24 cellular contexts compared by ENCODE assay signal in the genomic region with DNA sequence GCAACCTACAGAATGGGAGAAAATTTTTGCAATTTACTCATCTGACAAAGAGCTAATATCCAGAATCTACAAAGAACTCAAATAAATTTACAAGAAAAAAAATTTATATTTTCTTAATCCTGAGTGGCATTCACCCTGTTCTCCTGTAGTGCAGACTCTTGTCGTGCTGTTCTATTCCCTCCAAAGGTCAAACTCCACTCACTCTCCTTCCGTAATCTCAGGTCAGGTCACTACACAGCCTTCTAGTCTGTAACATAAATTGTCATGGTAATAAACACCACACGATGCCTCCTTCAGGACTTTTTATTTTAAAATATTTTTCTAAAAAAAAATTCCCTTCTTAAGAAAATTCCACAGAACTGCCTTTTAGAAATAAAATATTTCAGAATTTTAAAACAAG.
DNase-seq lines count a peak whose midpoint lies in the region; ATAC-seq, FAIRE-seq and TF ChIP-seq lines count a peak whose summit lies in the region.
"Had no signal": no experiment of that assay in that cellular context is flagged by ENCODE, and none has a peak within 500 bp of the region (broad histone marks: within the 10 kb centered on the region; RNA-seq: fewer than 3 reads in every experiment).

No MANE protein-coding gene starts in this region.

- no peaks in the 10 kb centered on the region for H3K27me3 ChIP-seq in HepG2 (ENCODE audit: control insufficient read depth in 1 of 2, insufficient read depth in 2 of 2, low read length in 2 of 2)
- H3K27me3 ChIP-seq in right lobe of liver: no peaks in the 10 kb centered on the region
- no peaks in the 10 kb centered on the region for H3K27me3 ChIP-seq in small intestine (ENCODE audit: control insufficient read depth in 2 of 2, insufficient read depth in 2 of 2, low read length in 2 of 2)
- H3K27me3 ChIP-seq: BE2C; BLaER1 treated with 17β-estradiol and CSF1 and Interleukin-3, amounts not matched to agents 10 nM and 100 nM had no signal

- H3K36me3 ChIP-seq in HepG2 (replicated peaks in 1 of 2; ENCODE audit: control insufficient read depth in 1 of 2, insufficient read depth in 2 of 2, low read length in 2 of 2) (no peaks in the 10 kb centered on the region), right lobe of liver (no peaks in the 10 kb centered on the region), small intestine (ENCODE audit: control insufficient read depth in 2 of 2, insufficient read depth in 2 of 2, low read length in 2 of 2) (no peaks in the 10 kb centered on the region)
- H3K36me3 ChIP-seq: BE2C; BLaER1 treated with 17β-estradiol and CSF1 and Interleukin-3, amounts not matched to agents 10 nM and 100 nM had no signal

- no TSS peak for BruUV-seq in HepG2 (replicated peaks; lab: Mats Ljungman, UMichigan)

- no peaks in the 10 kb centered on the region for H3K79me2 ChIP-seq in HepG2 (ENCODE audit: insufficient read depth, low read length)

- TF ChIP-seq POLR2A in HepG2 (IDR thresholded peaks at IDR 0.05; ENCODE audit: insufficient read depth in 1 of 2, low read depth in 2 of 2, low read length in 2 of 2): no peak
- TF ChIP-seq POLR2A in right lobe of liver (IDR thresholded peaks at IDR 0.05): no peak

- CTCF ChIA-PET in HepG2 (lab: Yijun Ruan, JAX; ENCODE audit: low intra/inter-chr PET ratio, low total read pairs): no interaction called here

- H3K4me3 ChIP-seq in HepG2 (replicated peaks in 1 of 3; ENCODE audit: insufficient read depth in 1 of 3, low read depth in 2 of 3, low read length in 3 of 3): peak overlapping the region in 1 of 3 experiments; percentile 5; a peak in 1 of 6 replicates
- H3K4me3 ChIP-seq in right lobe of liver: no peak overlapping the region
- H3K4me3 ChIP-seq in small intestine (ENCODE audit: low read depth in 1 of 2, low read length in 2 of 2): no peak overlapping the region
- H3K4me3 ChIP-seq: BLaER1 treated with 17β-estradiol and CSF1 and Interleukin-3, amounts not matched to agents 10 nM and 100 nM; GM23338 had no signal

- no peaks in the 10 kb centered on the region for H3K36me3 Mint-ChIP-seq in effector memory CD8-positive, alpha-beta T cell (ENCODE audit: insufficient read depth)
- H3K36me3 Mint-ChIP-seq: CD14-positive monocyte; CD4-positive, alpha-beta memory T cell had no signal

- no peaks in the 10 kb centered on the region for H3K27me3 Mint-ChIP-seq in effector memory CD8-positive, alpha-beta T cell
- H3K27me3 Mint-ChIP-seq: CD4-positive, alpha-beta memory T cell had no signal

- H3K4me3 Mint-ChIP-seq in effector memory CD8-positive, alpha-beta T cell: no peak overlapping the region
- H3K4me3 Mint-ChIP-seq: CD14-positive monocyte; CD4-positive, alpha-beta memory T cell; GM23338; H9 had no signal

- H3K9me3 ChIP-seq in HepG2 (ENCODE audit: low read length) (no peaks in the 10 kb centered on the region), right lobe of liver (no peaks in the 10 kb centered on the region), small intestine (ENCODE audit: control insufficient read depth, low read depth) (no peaks in the 10 kb centered on the region)
- H3K9me3 ChIP-seq: BE2C; BLaER1 treated with 17β-estradiol and CSF1 and Interleukin-3, amounts not matched to agents 10 nM and 100 nM had no signal

- no peaks in the 10 kb centered on the region for H3K4me1 Mint-ChIP-seq in effector memory CD8-positive, alpha-beta T cell (ENCODE audit: low read depth in 2 of 2)
- H3K4me1 Mint-ChIP-seq: CD14-positive monocyte; CD4-positive, alpha-beta memory T cell; GM23338; H9 had no signal

- FAIRE-seq in HepG2 (lab: Jason Lieb, UNC) (no peak), small intestine (lab: Jason Lieb, UNC) (no peak)
- FAIRE-seq: A204.1, GM12891, GM18507 had no signal

- no peak overlapping the region for H3K27ac Mint-ChIP-seq in effector memory CD8-positive, alpha-beta T cell
- H3K27ac Mint-ChIP-seq: CD14-positive monocyte; CD4-positive, alpha-beta memory T cell; GM23338; H9 had no signal

- WGBS in HepG2 (ENCODE audit: low lambda C conversion rate): 3% methylated on average over 3 of the region's 3 CpGs
- WGBS in right lobe of liver (ENCODE audit: insufficient coverage, low coverage, low lambda C conversion rate, missing lambda C conversion rate): 18% methylated on average over 3 of the region's 3 CpGs
- WGBS in small intestine, 3 donors: 15 to 53% (median 26%) methylated on average over 3 of the region's 3 CpGs

- POLR2A ChIA-PET in HepG2 (lab: Yijun Ruan, JAX): no interaction called here

- no peak overlapping the region for H3K4me2 ChIP-seq in HepG2 (ENCODE audit: low read depth, low read length)
- H3K4me2 ChIP-seq: GM23338 had no signal

- H3K9me3 Mint-ChIP-seq in effector memory CD8-positive, alpha-beta T cell: no peaks in the 10 kb centered on the region
- H3K9me3 Mint-ChIP-seq: GM23338, H9 had no signal

- peak; percentile 70 for ATAC-seq in HepG2
- no peak for ATAC-seq in right lobe of liver
- no peak for ATAC-seq in effector memory CD8-positive, alpha-beta T cell (replicated peaks)
- ATAC-seq: GM23338, HCT116 had no signal

- TF ChIP-seq RAD21 in HepG2 (CRISPR knock-in tag; IDR thresholded peaks at IDR 0.05): no peak

- TF ChIP-seq CTCF in HepG2 (CRISPR knock-in tag; IDR thresholded peaks at IDR 0.05): no peak
- no peak for TF ChIP-seq CTCF in right lobe of liver (IDR thresholded peaks at IDR 0.05)

- TF ChIP-seq EP300 in HepG2 (IDR thresholded peaks at IDR 0.05; ENCODE audit: low read depth in 2 of 2, low read length in 2 of 2): no peak
- no peak for TF ChIP-seq EP300 in HepG2 (CRISPR knock-in tag; IDR thresholded peaks at IDR 0.05; ENCODE audit: borderline replicate concordance)

- H3K4me1 ChIP-seq in HepG2 (ENCODE audit: insufficient read depth, low read length): peaks cover 21% of the 10 kb centered on the region
- H3K4me1 ChIP-seq in right lobe of liver: no peaks in the 10 kb centered on the region
- no peaks in the 10 kb centered on the region for H3K4me1 ChIP-seq in small intestine (ENCODE audit: control insufficient read depth in 2 of 2, insufficient read depth in 1 of 2, low read depth in 1 of 2, low read length in 1 of 2)
- H3K4me1 ChIP-seq: BE2C had no signal

- H2AFZ ChIP-seq in HepG2 (ENCODE audit: low read length): no peak overlapping the region

- DNase-seq in HepG2 (ENCODE audit: low spot score) (peak; percentile 18), right lobe of liver (no peak), left kidney (ENCODE audit: low read depth, low spot score) (peak; percentile 6), small intestine (peak; percentile 81), OCI-M1 (lab: John Stamatoyannopoulos, UW) (no peak), NCI-H2196 treated with DMSO at 0.1 percent for 48 hours (lab: John Stamatoyannopoulos, UW; ENCODE audit: unreplicated experiment) (no peak)
- DNase-seq in effector memory CD8-positive, alpha-beta T cell: no peak
- DNase-seq: AML-193; BE2C; Calu3; CD4-positive, alpha-beta memory T cell; COR-L47; DMS53; DMS79 treated with DMSO at 0.1 percent for 48 hours; GF-D8; H9 had no signal

- H3K9ac ChIP-seq in HepG2 (ENCODE audit: insufficient read depth, low read depth, low read length): no peak overlapping the region

- intact Hi-C loops in HepG2 (cut with micrococcal nuclease; ENCODE audit: unreplicated experiment) (no loop called here), right lobe of liver (cut with DNase I) (no loop called here)

- no peaks in the 10 kb centered on the region for H4K20me1 ChIP-seq in HepG2 (ENCODE audit: insufficient read depth, low read length)
- H4K20me1 ChIP-seq: BLaER1 treated with 17β-estradiol and CSF1 and Interleukin-3, amounts not matched to agents 10 nM and 100 nM had no signal

- in situ Hi-C loops in HepG2 (cut with HindIII; ENCODE audit: extremely low pct_ligation_motif_present, low pct_unique_long_range_greater_than_20kb): no loop called here

- no peak overlapping the region for H3K27ac ChIP-seq in HepG2 (ENCODE audit: extremely low read length, insufficient read depth, low read length)
- H3K27ac ChIP-seq in right lobe of liver: no peak overlapping the region
- H3K27ac ChIP-seq in small intestine (ENCODE audit: low read depth in 1 of 2, low read length in 1 of 2): no peak overlapping the region
- H3K27ac ChIP-seq: 22Rv1 had no signal

TF ChIP-seq in HepG2, 621 proteins besides CTCF, POLR2A, EP300 and RAD21 (continues in another document):
- TF ChIP-seq MYC (CRISPR knock-in tag; IDR thresholded peaks at IDR 0.05; ENCODE audit: borderline replicate concordance): no peak
- TF ChIP-seq HNF4G (IDR thresholded peaks at IDR 0.05; ENCODE audit: borderline replicate concordance, low read depth, low read length): peak; percentile 61; the same call in 1 of the 2 replicates
- no peak for TF ChIP-seq HNF4G (CRISPR knock-in tag; IDR thresholded peaks at IDR 0.05; ENCODE audit: borderline replicate concordance, low read depth)
- TF ChIP-seq NR2F6 (IDR thresholded peaks at IDR 0.05): peak; percentile 52
- TF ChIP-seq NR2F6 (CRISPR knock-in tag; IDR thresholded peaks at IDR 0.05): no peak
- TF ChIP-seq SMARCC2 (IDR thresholded peaks at IDR 0.05): no peak
- TF ChIP-seq ZNF451 (CRISPR knock-in tag; IDR thresholded peaks at IDR 0.05): no peak
- TF ChIP-seq SOX5 (CRISPR knock-in tag; IDR thresholded peaks at IDR 0.05; ENCODE audit: borderline replicate concordance): no peak
- peak; percentile 53 for TF ChIP-seq HNF4A (CRISPR knock-in tag; IDR thresholded peaks at IDR 0.05)
- TF ChIP-seq NR2F1 (CRISPR knock-in tag; IDR thresholded peaks at IDR 0.05): 0 out of 4 replicates have a peak, but pooled peaks of 1 of the 2 experiments have one; percentile 23
- TF ChIP-seq TAF1 (CRISPR knock-in tag; IDR thresholded peaks at IDR 0.05): no peak

Comparison
In these comparisons a context has a peak if more than half of its experiments do, and no peak if none do; other contexts are left out.
1. DNase-seq: peak in HepG2 (single experiment), left kidney (single experiment) and small intestine (single experiment); none in right lobe of liver (0 of 3), effector memory CD8-positive, alpha-beta T cell (0 of 3), OCI-M1 (single experiment) and NCI-H2196 treated with DMSO at 0.1 percent for 48 hours (single experiment).